ENCODE assay signal across 17 cellular contexts in the genomic region with DNA sequence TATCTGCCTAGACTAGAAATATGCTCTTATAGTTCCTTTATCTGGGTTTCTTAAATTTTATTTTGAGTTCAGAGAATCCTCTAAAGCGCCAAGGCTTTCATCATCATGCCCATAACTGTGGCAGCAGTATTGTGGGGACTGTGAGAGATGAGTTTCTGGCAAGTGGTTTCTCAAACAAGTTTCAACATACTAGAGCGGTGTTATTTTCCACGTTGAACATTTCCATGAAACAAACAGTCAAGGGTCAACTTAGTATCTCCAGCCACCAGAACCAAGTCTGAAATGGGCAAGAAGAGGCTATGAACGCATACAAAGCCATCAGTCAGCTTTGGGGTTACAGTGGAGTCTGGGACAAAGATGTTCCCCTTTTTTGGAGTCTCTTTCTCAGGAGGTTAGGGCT. TPM values are rescaled to one million over a fixed set of nuclear protein-coding genes. Genes with fewer than 3 reads are reported as not detected.
A peak's percentile ranks its signal among the peaks of the same experiment; 100 is the strongest.
DNase-seq lines count a peak whose midpoint lies in the region; ATAC-seq, FAIRE-seq and TF ChIP-seq lines count a peak whose summit lies in the region.
"Had no signal": no experiment of that assay in that cellular context is flagged by ENCODE, and none has a peak within 500 bp of the region (broad histone marks: within the 10 kb centered on the region; RNA-seq: fewer than 3 reads in every experiment).

No MANE protein-coding gene starts in this region.

- no peaks in the 10 kb centered on the region for H3K9me3 Mint-ChIP-seq in activated naive CD8-positive, alpha-beta T cell treated with anti-CD3 and anti-CD28 coated beads, Interleukin-2, amount 10 ng/mL, durations not matched to agents 7 days and 5 days
- H3K9me3 Mint-ChIP-seq in nephron progenitor cell (no peaks in the 10 kb centered on the region), Calu3 (ENCODE audit: low read depth, unreplicated experiment) (peaks cover 2% of the 10 kb centered on the region)

- H3K4me3 ChIP-seq in NB4 (ENCODE audit: low read depth, low read length), result no peak overlapping the region
- H3K4me3 ChIP-seq: BLaER1 treated with 17β-estradiol and CSF1 and Interleukin-3, amounts not matched to agents 10 nM and 100 nM; mucosa of descending colon had no signal

- H3K36me3 Mint-ChIP-seq in activated naive CD8-positive, alpha-beta T cell treated with anti-CD3 and anti-CD28 coated beads, Interleukin-2, amount 10 ng/mL, durations not matched to agents 7 days and 5 days, result peaks cover 37% of the 10 kb centered on the region
- H3K36me3 Mint-ChIP-seq in nephron progenitor cell (ENCODE audit: low read depth) (peaks cover 29% of the 10 kb centered on the region), Calu3 (ENCODE audit: insufficient read depth, unreplicated experiment) (peaks cover 4% of the 10 kb centered on the region)

- CTCF ChIA-PET in Calu3 (lab: Charles Lee), result no interaction called here

- intact Hi-C loops in Calu3 (cut with micrococcal nuclease; ENCODE audit: unreplicated experiment), result no loop called here

- ATAC-seq in activated naive CD8-positive, alpha-beta T cell treated with anti-CD3 and anti-CD28 coated beads, Interleukin-2, amount 10 ng/mL, durations not matched to agents 7 days and 5 days (ENCODE audit: low read depth), result no peak
- ATAC-seq: mucosa of descending colon had no signal

- H3K27ac Mint-ChIP-seq in activated naive CD8-positive, alpha-beta T cell treated with anti-CD3 and anti-CD28 coated beads, Interleukin-2, amount 10 ng/mL, durations not matched to agents 7 days and 5 days, result peak overlapping the region; percentile 89
- peak overlapping the region; percentile 55 for H3K27ac Mint-ChIP-seq in nephron progenitor cell
- no peak overlapping the region for H3K27ac Mint-ChIP-seq in Calu3 (ENCODE audit: unreplicated experiment)

- POLR2A ChIA-PET in activated naive CD8-positive, alpha-beta T cell treated with anti-CD3 and anti-CD28 coated beads, Interleukin-2, amount 10 ng/mL, durations not matched to agents 7 days and 5 days (lab: Charles Lee), result interaction anchor here (1.2 to 6.4 kb wide), 5 partner anchors 10 to 40 kb away, joined by 3 to 88 read pairs (median 28); a partner anchor contains a TSS

- H3K27me3 Mint-ChIP-seq in activated naive CD8-positive, alpha-beta T cell treated with anti-CD3 and anti-CD28 coated beads, Interleukin-2, amount 10 ng/mL, durations not matched to agents 7 days and 5 days, result no peaks in the 10 kb centered on the region
- H3K27me3 Mint-ChIP-seq in nephron progenitor cell (ENCODE audit: low read depth, poor library complexity), result no peaks in the 10 kb centered on the region
- H3K27me3 Mint-ChIP-seq in Calu3 (ENCODE audit: unreplicated experiment), result no peaks in the 10 kb centered on the region
- H3K27me3 Mint-ChIP-seq: brain had no signal

- H3K4me3 Mint-ChIP-seq in activated naive CD8-positive, alpha-beta T cell treated with anti-CD3 and anti-CD28 coated beads, Interleukin-2, amount 10 ng/mL, durations not matched to agents 7 days and 5 days, result peak overlapping the region; percentile 88
- H3K4me3 Mint-ChIP-seq in nephron progenitor cell (no peak overlapping the region), Calu3 (ENCODE audit: low read depth, unreplicated experiment) (no peak overlapping the region)

- H3K4me1 Mint-ChIP-seq in activated naive CD8-positive, alpha-beta T cell treated with anti-CD3 and anti-CD28 coated beads, Interleukin-2, amount 10 ng/mL, durations not matched to agents 7 days and 5 days, result peaks cover 80% of the 10 kb centered on the region
- peaks cover 64% of the 10 kb centered on the region for H3K4me1 Mint-ChIP-seq in nephron progenitor cell
- H3K4me1 Mint-ChIP-seq in Calu3 (ENCODE audit: low read depth, unreplicated experiment), result peaks cover 15% of the 10 kb centered on the region

- TF ChIP-seq CTCF in NB4 (IDR thresholded peaks at IDR 0.05; ENCODE audit: low read depth, low read length) (no peak), nephron progenitor cell (IDR thresholded peaks at IDR 0.05) (no peak), Calu3 (IDR thresholded peaks at IDR 0.05; ENCODE audit: unreplicated experiment) (no peak), D721Med (IDR thresholded peaks at IDR 0.05; ENCODE audit: insufficient read depth, missing control alignments) (no peak)

- no peak for TF ChIP-seq POLR2A in NB4 (IDR thresholded peaks at IDR 0.05; ENCODE audit: extremely low read depth, insufficient read length)

- BruUV-seq in Calu3 (replicated peaks; lab: Mats Ljungman, UMichigan), result no TSS peak

- DNase-seq in GF-D8 (lab: John Stamatoyannopoulos, UW) (peak; percentile 81), NB4 (ENCODE audit: low read depth) (peak; percentile 29), nephron progenitor cell (no peak), Calu3 (no peak), D721Med (ENCODE audit: insufficient read length, low spot score) (no peak), EL (no peak)
- no peak for DNase-seq in activated naive CD8-positive, alpha-beta T cell treated with anti-CD3 and anti-CD28 coated beads, Interleukin-2, amount 10 ng/mL, durations not matched to agents 7 days and 5 days
- DNase-seq: KG1; mucosa of descending colon; NCI-H187 treated with DMSO at 0.1 percent for 48 hours; NCI-H524 treated with DMSO at 0.1 percent for 48 hours; Right ventricle myocardium superior; stimulated activated CD4-positive, alpha-beta T cell treated with anti-CD3 and anti-CD28 coated beads, Interleukin-2, amount 100 ng/mL, for 48 hours had no signal

- no peak for FAIRE-seq in D721Med (lab: Jason Lieb, UNC)
- FAIRE-seq: islet of Langerhans, TTC549 had no signal

RNA-seq across cellular contexts. Expression of a gene that starts 40.3 kb away (rescaled TPM):
- total RNA-seq in activated naive CD8-positive, alpha-beta T cell treated with anti-CD3 and anti-CD28 coated beads, Interleukin-2, amount 10 ng/mL, durations not matched to agents 7 days and 5 days, result 10 to 100 TPM; 70.2 to 78.3 TPM
- 47.0 and 49.2 TPM in 2 replicates for total RNA-seq in Calu3 (2022)

Comparison
In these comparisons a context has a peak if more than half of its experiments do, and no peak if none do; other contexts are left out.
1. DNase-seq: peak in GF-D8 (single experiment) and NB4 (single experiment); none in activated naive CD8-positive, alpha-beta T cell treated with anti-CD3 and anti-CD28 coated beads, Interleukin-2, amount 10 ng/mL, durations not matched to agents 7 days and 5 days (single experiment), nephron progenitor cell (single experiment), Calu3 (single experiment), D721Med (single experiment) and EL (single experiment).